ENCODE assay signal across 19 cellular contexts in genomic region chr11:122642971-122643370, GRCh38. TPM values are rescaled to one million over a fixed set of nuclear protein-coding genes. Genes with fewer than 3 reads are reported as not detected.
DNase-seq lines count a peak whose midpoint lies in the region; ATAC-seq, FAIRE-seq and TF ChIP-seq lines count a peak whose summit lies in the region.
"Had no signal": no experiment of that assay in that cellular context is flagged by ENCODE, and none has a peak within 500 bp of the region (broad histone marks: within the 10 kb centered on the region; RNA-seq: fewer than 3 reads in every experiment).

No MANE protein-coding gene starts in this region.

- H3K27me3 Mint-ChIP-seq in astrocyte (ENCODE audit: low read depth, unreplicated experiment) (no peaks in the 10 kb centered on the region), mesothelial cell of epicardium (ENCODE audit: low read depth) (no peaks in the 10 kb centered on the region), immature natural killer cell (ENCODE audit: low read depth in 3 of 3) (peaks cover 0 to 4% (median 2%) of the 10 kb centered on the region in 3 donors)
- H3K27me3 Mint-ChIP-seq: activated CD8-positive, alpha-beta T cell treated with anti-CD3 and anti-CD28 coated beads for 36 hours had no signal

- no peaks in the 10 kb centered on the region for H3K36me3 ChIP-seq in astrocyte (ENCODE audit: insufficient read depth, low read length)
- H3K36me3 ChIP-seq: vagina had no signal

- DNase-seq in A549 (ENCODE audit: low read depth in 1 of 2, low spot score in 1 of 2) = peak; percentile 57 to 88
- DNase-seq in HT-29 (ENCODE audit: low spot score) = peak; percentile 15
- peak; percentile 49 for DNase-seq in astrocyte (ENCODE audit: low read depth)
- DNase-seq in kidney tubule cell (ENCODE audit: low spot score) = peak; percentile 62
- DNase-seq in mesothelial cell of epicardium (ENCODE audit: low spot score in 2 of 2, unreplicated experiment in 2 of 2) = no peak
- no peak for DNase-seq in immature natural killer cell
- DNase-seq: activated CD8-positive, alpha-beta T cell treated with anti-CD3 and anti-CD28 coated beads for 36 hours; endodermal cell; NCI-H1417; NCI-H2227 treated with DMSO at 0.1 percent for 48 hours; NK-92 treated with Interleukin-12 subunit alpha and Interleukin-12 subunit beta, amount 100 ng/mL, for 24 hours; SIG-M5 had no signal

- ATAC-seq in A549 = peak; percentile 70 to 73
- no peak for ATAC-seq in GM18861 (IDR thresholded peaks at IDR 0.05; ENCODE audit: unreplicated experiment)
- ATAC-seq in GM21529 (IDR thresholded peaks at IDR 0.05; ENCODE audit: unreplicated experiment) = no peak
- ATAC-seq: activated CD8-positive, alpha-beta T cell treated with anti-CD3 and anti-CD28 coated beads for 36 hours; K562 had no signal

- TF ChIP-seq CTCF in A549 (IDR thresholded peaks at IDR 0.05) (no peak), astrocyte (IDR thresholded peaks at IDR 0.05; ENCODE audit: insufficient read depth, low read depth, low read length) (no peak), mesothelial cell of epicardium (IDR thresholded peaks at IDR 0.05; ENCODE audit: unreplicated experiment) (no peak)

- no peak for TF ChIP-seq RAD21 in A549 (conservative IDR thresholded peaks at IDR 0.05 in 1 of 2, IDR thresholded peaks at IDR 0.05 in 1 of 2)

- H3K27me3 ChIP-seq in astrocyte (ENCODE audit: insufficient read depth, low read length) = no peaks in the 10 kb centered on the region
- H3K27me3 ChIP-seq: foreskin keratinocyte, vagina had no signal

- no peaks in the 10 kb centered on the region for H3K36me3 Mint-ChIP-seq in astrocyte (ENCODE audit: low read depth, unreplicated experiment)
- no peaks in the 10 kb centered on the region for H3K36me3 Mint-ChIP-seq in mesothelial cell of epicardium
- H3K36me3 Mint-ChIP-seq in immature natural killer cell = no peaks in the 10 kb centered on the region

- peak overlapping the region; percentile 28 for H2AFZ ChIP-seq in astrocyte (ENCODE audit: low read depth, low read length)

- H3K4me3 ChIP-seq in A549 = peak overlapping the region; percentile 24
- peak overlapping the region; percentile 10 for H3K4me3 ChIP-seq in astrocyte (ENCODE audit: insufficient read depth, low read depth, low read length)
- H3K4me3 ChIP-seq: K562, vagina had no signal

- H3K9me3 ChIP-seq in A549 (no peaks in the 10 kb centered on the region), astrocyte (ENCODE audit: insufficient read depth, low read depth, low read length) (no peaks in the 10 kb centered on the region)
- H3K9me3 ChIP-seq: vagina had no signal

- H3K27ac Mint-ChIP-seq in astrocyte (ENCODE audit: unreplicated experiment) (peak overlapping the region; percentile 89), mesothelial cell of epicardium (no peak overlapping the region), immature natural killer cell (no peak overlapping the region)
- H3K27ac Mint-ChIP-seq: activated CD8-positive, alpha-beta T cell treated with anti-CD3 and anti-CD28 coated beads for 36 hours; endodermal cell had no signal

- H3K4me2 ChIP-seq in A549 = peak overlapping the region; percentile 91
- H3K4me2 ChIP-seq in astrocyte (ENCODE audit: low read length) = peak overlapping the region; percentile 75

- H3K27ac ChIP-seq in A549 (peak overlapping the region; percentile 92 to 97), astrocyte (ENCODE audit: low read depth, low read length) (peak overlapping the region; percentile 93)
- H3K27ac ChIP-seq: foreskin keratinocyte, vagina had no signal

- CTCF ChIA-PET in A549 (lab: Yijun Ruan, JAX) = interaction anchor here (0.6 to 2.3 kb wide), 8 partner anchors 10 to 212 kb away, joined by 4 to 10 read pairs (median 4); no protein-coding TSS in a partner anchor

- no peaks in the 10 kb centered on the region for H3K79me2 ChIP-seq in astrocyte (ENCODE audit: insufficient read depth, low read length)

- no peak for TF ChIP-seq POLR2A in A549 (IDR thresholded peaks at IDR 0.05; ENCODE audit: low read length)

- H3K9me3 Mint-ChIP-seq in astrocyte (ENCODE audit: unreplicated experiment) = no peaks in the 10 kb centered on the region
- H3K9me3 Mint-ChIP-seq in mesothelial cell of epicardium = no peaks in the 10 kb centered on the region
- no peaks in the 10 kb centered on the region for H3K9me3 Mint-ChIP-seq in immature natural killer cell
- H3K9me3 Mint-ChIP-seq: activated CD8-positive, alpha-beta T cell treated with anti-CD3 and anti-CD28 coated beads for 36 hours; endodermal cell had no signal

- FAIRE-seq in A549 (lab: Jason Lieb, UNC) (no peak), astrocyte (lab: Jason Lieb, UNC) (peak; percentile 89)
- FAIRE-seq: G401.6, GM12891, K562 had no signal

- TF ChIP-seq EP300 in A549 (IDR thresholded peaks at IDR 0.05) = no peak

- peak overlapping the region; percentile 77 for H3K9ac ChIP-seq in astrocyte (ENCODE audit: low read length)

- H3K4me1 ChIP-seq in A549 (peaks cover 51% of the 10 kb centered on the region), astrocyte (ENCODE audit: insufficient read depth, low read length) (peaks cover 30% of the 10 kb centered on the region)
- H3K4me1 ChIP-seq: vagina had no signal

- POLR2A ChIA-PET in A549 (lab: Yijun Ruan, JAX) = interaction anchor here (1.0 to 2.0 kb wide), 6 partner anchors 13 to 419 kb away, joined by 3 to 42 read pairs (median 3); partner anchors contain the start of genes HSPA8 and UBASH3B

- WGBS in A549 (ENCODE audit: missing lambda C conversion rate) = 0% methylated on average over 6 of the region's 6 CpGs

- no peaks in the 10 kb centered on the region for H4K20me1 ChIP-seq in astrocyte (ENCODE audit: insufficient read depth, low read length)

- peaks cover 23% of the 10 kb centered on the region for H3K4me1 Mint-ChIP-seq in astrocyte (ENCODE audit: low read depth, unreplicated experiment)
- H3K4me1 Mint-ChIP-seq in mesothelial cell of epicardium = peaks cover 5% of the 10 kb centered on the region
- no peaks in the 10 kb centered on the region for H3K4me1 Mint-ChIP-seq in immature natural killer cell
- H3K4me1 Mint-ChIP-seq: endodermal cell had no signal

- H3K4me3 Mint-ChIP-seq in astrocyte (ENCODE audit: unreplicated experiment) = no peak overlapping the region
- H3K4me3 Mint-ChIP-seq in mesothelial cell of epicardium = no peak overlapping the region
- H3K4me3 Mint-ChIP-seq in immature natural killer cell = no peak overlapping the region
- H3K4me3 Mint-ChIP-seq: activated CD8-positive, alpha-beta T cell treated with anti-CD3 and anti-CD28 coated beads for 36 hours; endodermal cell had no signal

TF ChIP-seq in A549, 52 proteins besides CTCF, POLR2A, EP300 and RAD21:
- TF ChIP-seq KDM1A (IDR thresholded peaks at IDR 0.05; ENCODE audit: low read depth) = no peak
- no peak for TF ChIP-seq FOXS1 (CRISPR knock-in tag; IDR thresholded peaks at IDR 0.05)
- TF ChIP-seq EHF (CRISPR knock-in tag; IDR thresholded peaks at IDR 0.05) = no peak
- TF ChIP-seq HEYL (CRISPR knock-in tag; IDR thresholded peaks at IDR 0.05) = no peak
- TF ChIP-seq MYC (IDR thresholded peaks at IDR 0.05; ENCODE audit: borderline replicate concordance, low read length) = no peak
- TF ChIP-seq NPAS2 (CRISPR knock-in tag; IDR thresholded peaks at IDR 0.05; ENCODE audit: borderline replicate concordance) = no peak
- no peak for TF ChIP-seq HOXA7 (CRISPR knock-in tag; IDR thresholded peaks at IDR 0.05)
- no peak for TF ChIP-seq GATA3 (IDR thresholded peaks at IDR 0.05; ENCODE audit: borderline replicate concordance)
- TF ChIP-seq POLR2AphosphoS2 (conservative IDR thresholded peaks at IDR 0.05; ENCODE audit: low read length) = no peak
- TF ChIP-seq SREBF2 (IDR thresholded peaks at IDR 0.05) = no peak
- TF ChIP-seq, protein P1, sequence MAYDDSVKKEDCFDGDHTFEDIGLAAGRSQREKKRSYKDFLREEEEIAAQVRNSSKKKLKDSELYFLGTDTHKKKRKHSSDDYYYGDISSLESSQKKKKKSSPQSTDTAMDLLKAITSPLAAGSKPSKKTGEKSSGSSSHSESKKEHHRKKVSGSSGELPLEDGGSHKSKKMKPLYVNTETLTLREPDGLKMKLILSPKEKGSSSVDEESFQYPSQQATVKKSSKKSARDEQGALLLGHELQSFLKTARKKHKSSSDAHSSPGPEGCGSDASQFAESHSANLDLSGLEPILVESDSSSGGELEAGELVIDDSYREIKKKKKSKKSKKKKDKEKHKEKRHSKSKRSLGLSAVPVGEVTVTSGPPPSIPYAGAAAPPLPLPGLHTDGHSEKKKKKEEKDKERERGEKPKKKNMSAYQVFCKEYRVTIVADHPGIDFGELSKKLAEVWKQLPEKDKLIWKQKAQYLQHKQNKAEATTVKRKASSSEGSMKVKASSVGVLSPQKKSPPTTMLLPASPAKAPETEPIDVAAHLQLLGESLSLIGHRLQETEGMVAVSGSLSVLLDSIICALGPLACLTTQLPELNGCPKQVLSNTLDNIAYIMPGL (CRISPR knock-in tag; IDR thresholded peaks at IDR 0.05; ENCODE audit: borderline replicate concordance) = no peak
TF ChIP-seq in A549: peak in this region for 0.

RNA-seq across cellular contexts. Expression of gene UBASH3B, which starts 12.6 kb away (rescaled TPM):
- 43.0 and 52.2 TPM in 2 replicates for polyA plus RNA-seq in A549 (2011; rRNA removed)
- polyA plus RNA-seq in A549 (2012; cell fraction: cytosol; rRNA removed) = 22.4 and 29.5 TPM in 2 replicates
- 25.3 and 30.1 TPM in 2 replicates for polyA plus RNA-seq in A549 (2012; cell fraction: nucleus; rRNA removed)
- polyA plus RNA-seq in A549 (2017; fragmentation: RNase III; extraction: RNeasy Plus Mini Kit Qiagen cat#74134 plus additional on column Dnase treatment) = 26.8 to 33.4 TPM (median 32.5 TPM) in 3 replicates
- polyA minus RNA-seq in A549 (2011; rRNA and poly(A)+ RNA removed) = 215 and 227 TPM in 2 replicates
- total RNA-seq in HT-29 (2014; rRNA removed; shearing (Covaris generic)) = 46.8 and 57.9 TPM in 2 replicates
- 62.1 and 64.0 TPM in 2 replicates for total RNA-seq in astrocyte
- 6.6 to 7.1 TPM (median 6.8 TPM) in 3 replicates for total RNA-seq in mesothelial cell of epicardium
- 10 to 100 TPM in 1 of 3 donors, 1 to 10 TPM in 2; 7.5 to 17.5 (median 9.6) TPM for polyA plus RNA-seq in immature natural killer cell

Comparison
In these comparisons a context has a peak if more than half of its experiments do, and no peak if none do; other contexts are left out.
1. ATAC-seq: peak in A549 (2 of 2); none in GM18861 (single experiment) and GM21529 (single experiment).
2. DNase-seq: peak in A549 (2 of 2), HT-29 (single experiment), astrocyte (single experiment) and kidney tubule cell (single experiment); none in mesothelial cell of epicardium (0 of 2) and immature natural killer cell (0 of 3).